In genomic region chr5:73445708-73446630, GRCh38 we compare ENCODE assay signal across 9 cellular contexts. TPM values are rescaled to one million over a fixed set of nuclear protein-coding genes. Genes with fewer than 3 reads are reported as not detected.
DNase-seq lines count a peak whose midpoint lies in the region; ATAC-seq, FAIRE-seq and TF ChIP-seq lines count a peak whose summit lies in the region.
"Had no signal": no experiment of that assay in that cellular context is flagged by ENCODE, and none has a peak within 500 bp of the region (broad histone marks: within the 10 kb centered on the region; RNA-seq: fewer than 3 reads in every experiment).

No MANE protein-coding gene starts in this region.

- H3K27me3 Mint-ChIP-seq in MCF 10A (ENCODE audit: insufficient read depth, unreplicated experiment) = no peaks in the 10 kb centered on the region
- peaks cover 64% of the 10 kb centered on the region for H3K27me3 Mint-ChIP-seq in activated T-helper 17 cell treated with anti-CD3 and anti-CD28 coated beads, Interleukin-2, amount 50 U/mL, for 72 hours
- peaks cover 92% of the 10 kb centered on the region for H3K27me3 Mint-ChIP-seq in type B pancreatic cell

- BruUV-seq in MCF 10A (replicated peaks; lab: Mats Ljungman, UMichigan) = no TSS peak

- no peaks in the 10 kb centered on the region for H3K36me3 ChIP-seq in breast epithelium
- no peaks in the 10 kb centered on the region for H3K36me3 ChIP-seq in iPS-18a (ENCODE audit: control insufficient read depth, low read depth, low read length)

- no peak overlapping the region for H3K9ac ChIP-seq in iPS-18a (ENCODE audit: low read length)

- H3K4me3 ChIP-seq in breast epithelium = peak overlapping the region in 1 of 3 donors; percentile 68
- peak overlapping the region; percentile 37 for H3K4me3 ChIP-seq in iPS-18a (ENCODE audit: low read length)

- no peaks in the 10 kb centered on the region for H3K9me3 Mint-ChIP-seq in MCF 10A (ENCODE audit: unreplicated experiment)
- H3K9me3 Mint-ChIP-seq in activated T-helper 17 cell treated with anti-CD3 and anti-CD28 coated beads, Interleukin-2, amount 50 U/mL, for 72 hours = no peaks in the 10 kb centered on the region
- H3K9me3 Mint-ChIP-seq in type B pancreatic cell = no peaks in the 10 kb centered on the region

- POLR2A ChIA-PET in MCF 10A (lab: Yijun Ruan, JAX) = interaction anchor here (0.6 to 1.3 kb wide), 11 partner anchors 49 to 230 kb away, joined by 3 to 13 read pairs (median 4); partner anchors contain the start of gene BTF3

- no peak overlapping the region for H3K27ac ChIP-seq in breast epithelium
- H3K27ac ChIP-seq in iPS-18a (ENCODE audit: low read length) = no peak overlapping the region

- intact Hi-C loops in MCF 10A (cut with micrococcal nuclease) (loop anchor here (2.0 to 5.0 kb wide), 3 partner anchors 81 to 164 kb away; no protein-coding TSS in a partner anchor), breast epithelium (cut with DNase I; ENCODE audit: low total_unique reads) (no loop called here)

- FAIRE-seq in GM12892 (lab: Jason Lieb, UNC) = no peak

- peaks cover 0 to 1% of the 10 kb centered on the region in 2 donors for H3K4me1 ChIP-seq in breast epithelium
- H3K4me1 ChIP-seq in iPS-18a (ENCODE audit: control insufficient read depth, low read depth, low read length) = peaks cover 18% of the 10 kb centered on the region

- H3K4me1 Mint-ChIP-seq in MCF 10A (ENCODE audit: insufficient read depth, unreplicated experiment) (peaks cover 17% of the 10 kb centered on the region), type B pancreatic cell (ENCODE audit: unreplicated experiment) (peaks cover 18% of the 10 kb centered on the region)
- no peaks in the 10 kb centered on the region for H3K4me1 Mint-ChIP-seq in activated T-helper 17 cell treated with anti-CD3 and anti-CD28 coated beads, Interleukin-2, amount 50 U/mL, for 72 hours

- TF ChIP-seq POLR2A in breast epithelium (IDR thresholded peaks at IDR 0.05) (no peak), GM12892 (IDR thresholded peaks at IDR 0.05; ENCODE audit: low read depth, low read length) (no peak)

- H3K36me3 Mint-ChIP-seq in MCF 10A (ENCODE audit: insufficient read depth, unreplicated experiment) (peaks cover 14% of the 10 kb centered on the region), type B pancreatic cell (peaks cover 5% of the 10 kb centered on the region)
- peaks cover 10% of the 10 kb centered on the region for H3K36me3 Mint-ChIP-seq in activated T-helper 17 cell treated with anti-CD3 and anti-CD28 coated beads, Interleukin-2, amount 50 U/mL, for 72 hours (ENCODE audit: low read depth)

- H3K27ac Mint-ChIP-seq in MCF 10A (ENCODE audit: low read depth, unreplicated experiment) (peak overlapping the region; percentile 92), type B pancreatic cell (peak overlapping the region; percentile 67)
- H3K27ac Mint-ChIP-seq in activated T-helper 17 cell treated with anti-CD3 and anti-CD28 coated beads, Interleukin-2, amount 50 U/mL, for 72 hours = no peak overlapping the region

- peaks cover 9 to 86% of the 10 kb centered on the region in 2 donors for H3K27me3 ChIP-seq in breast epithelium
- peaks cover 94% of the 10 kb centered on the region for H3K27me3 ChIP-seq in iPS-18a (ENCODE audit: control insufficient read depth, insufficient read depth, low read length)

- peak overlapping the region; percentile 89 for H3K4me3 Mint-ChIP-seq in MCF 10A (ENCODE audit: unreplicated experiment)
- H3K4me3 Mint-ChIP-seq in activated T-helper 17 cell treated with anti-CD3 and anti-CD28 coated beads, Interleukin-2, amount 50 U/mL, for 72 hours = peak overlapping the region; percentile 62
- peak overlapping the region; percentile 87 for H3K4me3 Mint-ChIP-seq in type B pancreatic cell

- ATAC-seq in activated T-helper 17 cell treated with anti-CD3 and anti-CD28 coated beads, Interleukin-2, amount 50 U/mL, for 72 hours (replicated peaks) = no peak

- H3K9me3 ChIP-seq in breast epithelium = no peaks in the 10 kb centered on the region
- H3K9me3 ChIP-seq in iPS-18a (ENCODE audit: control insufficient read depth, low read depth, low read length) = no peaks in the 10 kb centered on the region

- TF ChIP-seq CTCF in MCF 10A (IDR thresholded peaks at IDR 0.05; ENCODE audit: unreplicated experiment) (no peak), breast epithelium (IDR thresholded peaks at IDR 0.05) (no peak), type B pancreatic cell (conservative IDR thresholded peaks at IDR 0.05) (no peak)

- CTCF ChIA-PET in MCF 10A (lab: Yijun Ruan, JAX) = interaction anchor here (1.2 kb wide), 1 partner anchor 230 kb away, joined by 9 read pairs; no protein-coding TSS in a partner anchor

- DNase-seq in MCF 10A (ENCODE audit: unreplicated experiment) = no peak
- DNase-seq in breast epithelium (ENCODE audit: low spot score in 2 of 2) = no peak
- DNase-seq in type B pancreatic cell (ENCODE audit: extremely low spot score, unreplicated experiment) = no peak
- DNase-seq in GM12892 (ENCODE audit: insufficient read length) = no peak
- no peak for DNase-seq in stimulated activated CD8-positive, alpha-beta memory T cell treated with anti-CD3 and anti-CD28 coated beads, Interleukin-4, amount 100 ng/mL, for 48 hours
- no peak for DNase-seq in stimulated activated naive CD4-positive, alpha-beta T cell (lab: John Stamatoyannopoulos, UW)
- DNase-seq: central memory CD4-positive, alpha-beta T cell had no signal

RNA-seq across cellular contexts. Expression of gene FOXD1, which starts 2.6 kb away (rescaled TPM):
- total RNA-seq in MCF 10A (2022) = 46.4 and 50.9 TPM in 2 replicates
- under 1 TPM in 2 of 3 donors, not detected in 1; 0.29 to 0.32 TPM for total RNA-seq in breast epithelium
- under 1 TPM in 1 of 2 donors, not detected in 1; 0.45 TPM for total RNA-seq in activated T-helper 17 cell treated with anti-CD3 and anti-CD28 coated beads, Interleukin-2, amount 50 U/mL, for 72 hours
- 1.3 and 15.9 TPM in 2 replicates for total RNA-seq in type B pancreatic cell (ENCODE audit: low replicate concordance)
- polyA plus RNA-seq in GM12892 (2012; ENCODE audit: missing spikeins) = not detected

RNA-seq across cellular contexts. Expression of gene BTF3, which starts 52.3 kb away (rescaled TPM):
- total RNA-seq in MCF 10A (2022) (937 and 946 TPM in 2 replicates), breast epithelium (100 to 1,000 TPM; 503 to 575 (median 519) TPM), type B pancreatic cell (ENCODE audit: low replicate concordance) (578 and 664 TPM in 2 replicates)
- 100 to 1,000 TPM; 887 to 907 TPM for total RNA-seq in activated T-helper 17 cell treated with anti-CD3 and anti-CD28 coated beads, Interleukin-2, amount 50 U/mL, for 72 hours
- 1,189 TPM for polyA plus RNA-seq in GM12892 (2012; ENCODE audit: missing spikeins)
